Comparison of ENCODE assay signal across 8 cellular contexts in the genomic region with DNA sequence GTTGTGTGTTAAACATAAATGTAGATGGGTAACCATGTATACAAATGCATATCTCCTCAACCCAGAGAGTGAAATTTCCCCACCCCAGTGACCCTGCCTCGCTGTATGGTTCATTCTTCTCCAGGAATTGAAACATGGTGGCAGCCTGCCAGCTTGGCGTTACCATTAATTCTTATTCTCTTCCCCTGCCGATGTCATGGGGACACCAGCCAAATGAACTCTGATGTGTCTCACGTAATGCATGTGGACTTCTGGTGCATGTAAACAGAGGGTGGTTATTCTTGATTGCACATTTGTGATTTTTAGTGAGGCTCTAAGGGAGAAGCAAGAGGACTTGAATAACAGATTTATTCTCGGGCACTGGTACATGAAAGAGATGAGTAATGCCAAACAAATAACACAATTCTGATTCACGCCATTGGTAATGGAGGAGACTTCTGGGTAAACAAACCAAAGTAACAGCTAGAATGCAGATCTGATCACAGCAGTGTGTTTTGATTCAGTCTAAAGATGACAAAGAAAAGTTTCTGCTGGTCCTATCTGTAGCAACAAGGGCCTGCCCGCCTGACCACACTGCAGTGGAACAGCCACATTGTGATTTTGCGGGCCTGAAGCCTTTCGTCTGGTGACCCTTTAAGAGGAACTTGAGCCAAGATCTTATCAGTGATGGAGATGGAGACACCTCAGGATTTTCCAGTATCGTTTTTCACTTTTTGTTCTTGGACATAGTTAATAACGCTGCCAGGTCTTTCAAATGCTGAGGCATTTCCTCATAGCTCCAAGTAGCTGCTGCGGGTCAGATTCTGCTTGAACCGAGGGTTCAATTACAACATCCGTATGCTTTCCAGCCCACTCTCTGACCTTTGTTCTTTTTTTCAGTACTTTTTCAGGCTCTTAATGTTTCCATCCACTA.
DNase-seq lines count a peak whose midpoint lies in the region; ATAC-seq and TF ChIP-seq lines count a peak whose summit lies in the region.

No MANE protein-coding gene starts in this region.

- H3K79me2 ChIP-seq in GM23338 (replicated peaks; ENCODE audit: insufficient read depth), result no peaks in the 10 kb centered on the region

- no peak overlapping the region for H3K14ac ChIP-seq in neuronal stem cell (ENCODE audit: low read length)

- WGBS in neuronal stem cell (ENCODE audit: extremely low coverage in 2 of 2, insufficient read length in 2 of 2, insufficient replicate concordance in 1 of 2), 2 donors, result no CpG with 5 or more reads among the region's 14 CpGs

- DNase-seq in GM23338 (ENCODE audit: low spot score) (no peak), left ventricle myocardium inferior (peak; percentile 69), OCI-M2 (lab: John Stamatoyannopoulos, UW; ENCODE audit: unreplicated experiment) (no peak), neuronal stem cell (ENCODE audit: low spot score) (no peak)

- no peak overlapping the region for H3K4me3 Mint-ChIP-seq in GM23338

- H2BK15ac ChIP-seq in neuronal stem cell (ENCODE audit: low read length), result no peak overlapping the region

- H3K27ac Mint-ChIP-seq in GM23338, result no peak overlapping the region

- no peaks in the 10 kb centered on the region for H3K4me1 Mint-ChIP-seq in GM23338

- no peaks in the 10 kb centered on the region for H3F3A ChIP-seq in GM23338 (replicated peaks; ENCODE audit: low read depth)

- H3K18ac ChIP-seq in neuronal stem cell (ENCODE audit: low read length), result no peak overlapping the region

- intact Hi-C loops in left ventricle myocardium inferior (cut with micrococcal nuclease), result no loop called here

- ATAC-seq in GM23338 (no peak), GM21717 (IDR thresholded peaks at IDR 0.05; ENCODE audit: unreplicated experiment) (no peak), GM18517 (IDR thresholded peaks at IDR 0.05; ENCODE audit: unreplicated experiment) (no peak)

- no peak overlapping the region for H3K4ac ChIP-seq in neuronal stem cell (ENCODE audit: low read length)

- H3K9me3 ChIP-seq in left ventricle myocardium inferior (replicated peaks) (no peaks in the 10 kb centered on the region), skeletal muscle tissue (ENCODE audit: control insufficient read depth in 3 of 3, low read length in 3 of 3) (no peaks in the 10 kb centered on the region), neuronal stem cell (replicated peaks in 1 of 2; ENCODE audit: control insufficient read depth in 2 of 2, insufficient read depth in 1 of 2, low read depth in 1 of 2, low read length in 2 of 2) (peaks cover 2 to 6% of the 10 kb centered on the region in 2 donors)

- H3K27ac ChIP-seq in GM23338 (ENCODE audit: low read depth) (peak overlapping the region; percentile 27; the same call in 1 of the 2 replicates), left ventricle myocardium inferior (replicated peaks) (peak overlapping the region; percentile 85), skeletal muscle tissue (ENCODE audit: low read depth, low read length) (peak overlapping the region; percentile 66), neuronal stem cell (replicated peaks; ENCODE audit: low read length) (no peak overlapping the region)

- H3K4me3 ChIP-seq in GM23338 (no peak overlapping the region), WI38 (ENCODE audit: low read depth, low read length) (peak overlapping the region; percentile 10; the same call in 1 of the 2 replicates), left ventricle myocardium inferior (no peak overlapping the region), skeletal muscle tissue (ENCODE audit: low read length in 3 of 3) (no peak overlapping the region), neuronal stem cell (ENCODE audit: low read length in 2 of 2) (no peak overlapping the region)

- H3K27me3 ChIP-seq in GM23338 (ENCODE audit: insufficient read depth) (no peaks in the 10 kb centered on the region), left ventricle myocardium inferior (ENCODE audit: low read depth) (no peaks in the 10 kb centered on the region), skeletal muscle tissue (ENCODE audit: control insufficient read depth in 3 of 3, insufficient read depth in 3 of 3, low read length in 3 of 3) (no peaks in the 10 kb centered on the region), neuronal stem cell (ENCODE audit: control insufficient read depth in 3 of 3, insufficient read depth in 3 of 3, low read depth in 1 of 3, low read length in 3 of 3) (peaks cover 0 to 1% (median 0%) of the 10 kb centered on the region in 3 experiments)

- H4K8ac ChIP-seq in neuronal stem cell (ENCODE audit: low read depth, low read length), result no peak overlapping the region

- no peak overlapping the region for H4K91ac ChIP-seq in neuronal stem cell (ENCODE audit: low read depth, low read length, poor library complexity)

- H3K36me3 Mint-ChIP-seq in GM23338 (ENCODE audit: low read depth), result peaks cover 25% of the 10 kb centered on the region

- no peak overlapping the region for H2BK120ac ChIP-seq in neuronal stem cell (ENCODE audit: low read depth, low read length)

- TF ChIP-seq CTCF in GM23338 (conservative IDR thresholded peaks at IDR 0.05; ENCODE audit: low read depth in 2 of 2) (no peak), WI38 (IDR thresholded peaks at IDR 0.05; ENCODE audit: low read depth, low read length) (no peak), left ventricle myocardium inferior (IDR thresholded peaks at IDR 0.05; ENCODE audit: borderline replicate concordance) (no peak)

- no peak overlapping the region for H2AK5ac ChIP-seq in neuronal stem cell (ENCODE audit: low read depth, low read length)

- no peak overlapping the region for H2BK12ac ChIP-seq in neuronal stem cell (ENCODE audit: low read length)

- H4K20me1 ChIP-seq in GM23338 (replicated peaks; ENCODE audit: insufficient read depth), result no peaks in the 10 kb centered on the region

- peaks cover 6% of the 10 kb centered on the region for H3K27me3 Mint-ChIP-seq in GM23338 (ENCODE audit: insufficient read depth, low read depth, poor library complexity)

- H3K79me1 ChIP-seq in neuronal stem cell (ENCODE audit: low read depth, low read length), result peaks cover 2% of the 10 kb centered on the region

- no peaks in the 10 kb centered on the region for H3K9me2 ChIP-seq in GM23338 (ENCODE audit: insufficient read depth)

- H3K36me3 ChIP-seq in GM23338 (ENCODE audit: insufficient read depth) (no peaks in the 10 kb centered on the region), left ventricle myocardium inferior (no peaks in the 10 kb centered on the region), skeletal muscle tissue (ENCODE audit: control insufficient read depth in 3 of 3, insufficient read depth in 3 of 3, low read length in 3 of 3) (no peaks in the 10 kb centered on the region), neuronal stem cell (replicated peaks in 1 of 2; ENCODE audit: control insufficient read depth in 2 of 2, insufficient read depth in 2 of 2, low read length in 2 of 2) (peaks cover 6 to 16% of the 10 kb centered on the region in 2 donors)

- H3K9ac ChIP-seq in skeletal muscle tissue (ENCODE audit: low read depth in 1 of 3, low read length in 3 of 3) (no peak overlapping the region), neuronal stem cell (ENCODE audit: low read depth, low read length, poor library complexity) (no peak overlapping the region)

- H3K9me3 Mint-ChIP-seq in GM23338, result no peaks in the 10 kb centered on the region

- H3K4me1 ChIP-seq in GM23338 (ENCODE audit: insufficient read depth) (no peaks in the 10 kb centered on the region), left ventricle myocardium inferior (peaks cover 37% of the 10 kb centered on the region), skeletal muscle tissue (ENCODE audit: control insufficient read depth in 3 of 3, insufficient read depth in 3 of 3, low read length in 3 of 3) (peaks cover 6 to 15% (median 15%) of the 10 kb centered on the region in 3 donors), neuronal stem cell (ENCODE audit: control insufficient read depth in 2 of 2, insufficient read depth in 1 of 2, low read depth in 1 of 2, low read length in 2 of 2) (no peaks in the 10 kb centered on the region)

- no peak overlapping the region for H2BK5ac ChIP-seq in neuronal stem cell (ENCODE audit: low read length)

- H3K4me2 ChIP-seq in GM23338 (no peak overlapping the region), neuronal stem cell (ENCODE audit: insufficient read depth, low read length, poor library complexity, severe bottlenecking) (no peak overlapping the region)

- no peak overlapping the region for H2AFZ ChIP-seq in GM23338
- H2AFZ ChIP-seq in neuronal stem cell (ENCODE audit: low read length), result no peak overlapping the region

- no peak overlapping the region for H3K23ac ChIP-seq in neuronal stem cell (ENCODE audit: low read depth, low read length, poor library complexity)

TF ChIP-seq in GM23338, 12 proteins besides CTCF, POLR2A, EP300 and RAD21:
- TF ChIP-seq CREB1 (CRISPR knock-in tag; IDR thresholded peaks at IDR 0.05; ENCODE audit: low read depth) (no peak), STAT1 (IDR thresholded peaks at IDR 0.05; ENCODE audit: unreplicated experiment) (no peak)
TF ChIP-seq in GM23338: peak in this region for 0.
